ENCODE assay signal across 8 cellular contexts in genomic region chr5:87267574-87268125, GRCh38. TPM values are rescaled to one million over a fixed set of nuclear protein-coding genes. Genes with fewer than 3 reads are reported as not detected.
DNase-seq lines count a peak whose midpoint lies in the region; ATAC-seq and TF ChIP-seq lines count a peak whose summit lies in the region.

Gene RASA1 (plus strand): TSS chr5:87267883. CDS start chr5:87268452, 569 bp downstream.

- H3K36me3 ChIP-seq in mucosa of descending colon (ENCODE audit: low read depth): no peaks in the 10 kb centered on the region

- peak within 1 kb of the TSS; percentile 74 for H3K4me3 ChIP-seq in mucosa of descending colon

- intact Hi-C loops in mucosa of descending colon (cut with DNase I, micrococcal nuclease): no loop called here

- 0 out of 2 replicates have a peak, but pooled peaks have one; percentile 12 for TF ChIP-seq EP300 in Ishikawa (IDR thresholded peaks at IDR 0.05; ENCODE audit: borderline replicate concordance)

- DNase-seq in DMS153 treated with DMSO at 0.1 percent for 48 hours (lab: John Stamatoyannopoulos, UW; ENCODE audit: unreplicated experiment): peak; percentile 27
- DNase-seq in OCI-M2 (lab: John Stamatoyannopoulos, UW; ENCODE audit: unreplicated experiment): peak; percentile 69
- DNase-seq in activated T-cell treated with anti-CD3 and anti-CD28 coated beads for 4 hours: peak; percentile 75
- peak; percentile 67 for DNase-seq in epithelial cell of prostate (ENCODE audit: low read depth, low spot score)
- peak; percentile 96 to 98 (median 96) for DNase-seq in mucosa of descending colon
- DNase-seq in stimulated activated CD8-positive, alpha-beta memory T cell treated with anti-CD3 and anti-CD28 coated beads, Interleukin-4, amount 100 ng/mL, for 1 hour (ENCODE audit: low read depth in 2 of 2, low spot score in 1 of 2): peak; percentile 52 to 68

- peak within 1 kb of the TSS; percentile 93 for H3K27ac ChIP-seq in epithelial cell of prostate

- peak; percentile 49 for ATAC-seq in GM21619 (IDR thresholded peaks at IDR 0.05; ENCODE audit: unreplicated experiment)
- peak; percentile 93 for ATAC-seq in mucosa of descending colon

- TF ChIP-seq RAD21 in Ishikawa (IDR thresholded peaks at IDR 0.05; ENCODE audit: low read depth): no peak; the same call in 1 of the 2 replicates

- H3K4me1 ChIP-seq in mucosa of descending colon (ENCODE audit: low read depth): peaks cover 10% of the 10 kb centered on the region

- no peaks in the 10 kb centered on the region for H3K9me3 ChIP-seq in mucosa of descending colon

- TF ChIP-seq CTCF in mucosa of descending colon (IDR thresholded peaks at IDR 0.05): no peak

TF ChIP-seq in Ishikawa, 13 proteins besides CTCF, POLR2A, EP300 and RAD21:
- TF ChIP-seq FOXM1 (IDR thresholded peaks at IDR 0.05; ENCODE audit: borderline replicate concordance, low read depth) (no peak), TAF1 (IDR thresholded peaks at IDR 0.05; ENCODE audit: low read depth) (peak; percentile 88), NFIC (IDR thresholded peaks at IDR 0.05) (peak; percentile 27; the same call in 1 of the 2 replicates), CREB1 (IDR thresholded peaks at IDR 0.05; ENCODE audit: low read depth) (no peak), USF1 (IDR thresholded peaks at IDR 0.05) (no peak; the same call in 1 of the 2 replicates), REST (IDR thresholded peaks at IDR 0.05; ENCODE audit: low read depth) (0 out of 2 replicates have a peak, but pooled peaks have one; percentile 21), TEAD4 (IDR thresholded peaks at IDR 0.05) (0 out of 2 replicates have a peak, but pooled peaks have one; percentile 14), ZBTB7A (IDR thresholded peaks at IDR 0.05; ENCODE audit: low read depth) (peak; percentile 68; the same call in 1 of the 2 replicates), MAX (IDR thresholded peaks at IDR 0.05) (peak; percentile 83), EGR1 (IDR thresholded peaks at IDR 0.05) (peak; percentile 98), YY1 (IDR thresholded peaks at IDR 0.05; ENCODE audit: low read depth) (peak; percentile 28; the same call in 1 of the 2 replicates), TCF12 (IDR thresholded peaks at IDR 0.05; ENCODE audit: low read depth) (peak; percentile 59), CEBPB (IDR thresholded peaks at IDR 0.05) (no peak)

RNA-seq across cellular contexts. Expression of gene RASA1, which starts in this region (rescaled TPM):
- 10 to 100 TPM; 25.0 to 27.0 (median 25.8) TPM for total RNA-seq in mucosa of descending colon

Comparison
In these comparisons a context has a peak if more than half of its experiments do, and no peak if none do; other contexts are left out.
1. Peak in every context shown above with its lines: DNase-seq, ATAC-seq, H3K4me3 ChIP-seq and H3K27ac ChIP-seq.
2. DNase-seq: peak in every context shown above with its lines; median percentile 96 in mucosa of descending colon; 75 in activated T-cell treated with anti-CD3 and anti-CD28 coated beads for 4 hours; 69 in OCI-M2; 67 in epithelial cell of prostate; 60 in stimulated activated CD8-positive, alpha-beta memory T cell treated with anti-CD3 and anti-CD28 coated beads, Interleukin-4, amount 100 ng/mL, for 1 hour; 27 in DMS153 treated with DMSO at 0.1 percent for 48 hours.